Comparison of ENCODE assay signal across 16 cellular contexts in genomic region chr4:85486425-85487101, GRCh38. TPM values are rescaled to one million over a fixed set of nuclear protein-coding genes. Genes with fewer than 3 reads are reported as not detected.
DNase-seq lines count a peak whose midpoint lies in the region; ATAC-seq, FAIRE-seq and TF ChIP-seq lines count a peak whose summit lies in the region.
"Had no signal": no experiment of that assay in that cellular context is flagged by ENCODE, and none has a peak within 500 bp of the region (broad histone marks: within the 10 kb centered on the region; RNA-seq: fewer than 3 reads in every experiment).

No MANE protein-coding gene starts in this region.

- H3K9me3 ChIP-seq in astrocyte (ENCODE audit: insufficient read depth, low read depth, low read length) (no peaks in the 10 kb centered on the region), lower lobe of right lung (no peaks in the 10 kb centered on the region)
- H3K9me3 ChIP-seq: neutrophil, spleen had no signal

- no peak overlapping the region for H3K4me3 Mint-ChIP-seq in astrocyte (ENCODE audit: unreplicated experiment)
- H3K4me3 Mint-ChIP-seq: activated CD4-positive, alpha-beta memory T cell treated with anti-CD3 and anti-CD28 coated beads, Interleukin-2, amount 10 ng/mL, durations not matched to agents 7 days and 5 days; T-helper 2 cell treated with Interferon-gamma antibody and Interleukin-4, amounts not matched to agents 5 μg/mL and 100 μg/mL, for 36 hours had no signal

- H3K27ac Mint-ChIP-seq in astrocyte (ENCODE audit: unreplicated experiment): no peak overlapping the region
- H3K27ac Mint-ChIP-seq: activated CD4-positive, alpha-beta memory T cell treated with anti-CD3 and anti-CD28 coated beads, Interleukin-2, amount 10 ng/mL, durations not matched to agents 7 days and 5 days; T-helper 2 cell treated with Interferon-gamma antibody and Interleukin-4, amounts not matched to agents 5 μg/mL and 100 μg/mL, for 36 hours had no signal

- peak; percentile 52 to 66 for ATAC-seq in lower lobe of right lung
- ATAC-seq in GM18511 (IDR thresholded peaks at IDR 0.05; ENCODE audit: unreplicated experiment): no peak

- no peaks in the 10 kb centered on the region for H3K27me3 ChIP-seq in astrocyte (ENCODE audit: insufficient read depth, low read length)
- no peaks in the 10 kb centered on the region for H3K27me3 ChIP-seq in lower lobe of right lung (ENCODE audit: low read depth)
- H3K27me3 ChIP-seq: neutrophil, spleen had no signal

- H3K36me3 ChIP-seq in astrocyte (ENCODE audit: insufficient read depth, low read length): no peaks in the 10 kb centered on the region
- H3K36me3 ChIP-seq in lower lobe of right lung: no peaks in the 10 kb centered on the region
- H3K36me3 ChIP-seq: neutrophil, spleen had no signal

- in situ Hi-C loops in KBM-7 (cut with MboI; ENCODE audit: low pct_unique_long_range_greater_than_20kb, low sequenced_read_pairs) (no loop called here), GM13976 (cut with MboI; ENCODE audit: low sequenced_read_pairs, unreplicated experiment) (no loop called here)

- intact Hi-C loops in lower lobe of right lung (cut with DNase I): no loop called here

- H3K4me1 Mint-ChIP-seq in astrocyte (ENCODE audit: low read depth, unreplicated experiment): peaks cover 9% of the 10 kb centered on the region
- H3K4me1 Mint-ChIP-seq: activated CD4-positive, alpha-beta memory T cell treated with anti-CD3 and anti-CD28 coated beads, Interleukin-2, amount 10 ng/mL, durations not matched to agents 7 days and 5 days had no signal

- peak; percentile 96 for FAIRE-seq in astrocyte (lab: Jason Lieb, UNC)

- no peak overlapping the region for H3K4me2 ChIP-seq in astrocyte (ENCODE audit: low read length)

- H3K36me3 Mint-ChIP-seq in astrocyte (ENCODE audit: low read depth, unreplicated experiment): no peaks in the 10 kb centered on the region

- no peak overlapping the region for H3K9ac ChIP-seq in astrocyte (ENCODE audit: low read length)

- H3K27ac ChIP-seq in astrocyte (ENCODE audit: low read depth, low read length): no peak overlapping the region
- H3K27ac ChIP-seq in lower lobe of right lung: no peak overlapping the region
- H3K27ac ChIP-seq: neutrophil, spleen had no signal

- peak; percentile 20 for DNase-seq in EH (ENCODE audit: low read depth)
- DNase-seq in KBM-7: peak; percentile 21
- DNase-seq in astrocyte (ENCODE audit: low read depth): peak; percentile 34
- DNase-seq in lower lobe of right lung: no peak
- no peak for DNase-seq in GM13976 (ENCODE audit: low spot score)
- no peak for DNase-seq in globus pallidus (ENCODE audit: low spot score)
- no peak for DNase-seq in activated effector memory CD4-positive, alpha-beta T cell treated with Interleukin-2 at 50 U/mL for 16 hours
- DNase-seq: activated CD4-positive, alpha-beta memory T cell treated with anti-CD3 and anti-CD28 coated beads, Interleukin-2, amount 10 ng/mL, durations not matched to agents 7 days and 5 days; activated gamma-delta T cell; cerebellar nuclear complex; hypothalamus; Kasumi-1; spleen had no signal

- no peaks in the 10 kb centered on the region for H4K20me1 ChIP-seq in astrocyte (ENCODE audit: insufficient read depth, low read length)

- no peaks in the 10 kb centered on the region for H3K9me3 Mint-ChIP-seq in astrocyte (ENCODE audit: unreplicated experiment)
- H3K9me3 Mint-ChIP-seq: activated CD4-positive, alpha-beta memory T cell treated with anti-CD3 and anti-CD28 coated beads, Interleukin-2, amount 10 ng/mL, durations not matched to agents 7 days and 5 days; T-helper 2 cell treated with Interferon-gamma antibody and Interleukin-4, amounts not matched to agents 5 μg/mL and 100 μg/mL, for 36 hours had no signal

- TF ChIP-seq CTCF in astrocyte (IDR thresholded peaks at IDR 0.05; ENCODE audit: insufficient read depth, low read depth, low read length) (no peak), lower lobe of right lung (IDR thresholded peaks at IDR 0.05) (no peak), GM13976 (IDR thresholded peaks at IDR 0.05; ENCODE audit: borderline replicate concordance, control extremely low read depth, extremely low read depth, insufficient read depth, missing control alignments) (no peak)

- no peak overlapping the region for H2AFZ ChIP-seq in astrocyte (ENCODE audit: low read depth, low read length)

- H3K4me3 ChIP-seq in astrocyte (ENCODE audit: insufficient read depth, low read depth, low read length) (no peak overlapping the region), lower lobe of right lung (no peak overlapping the region)
- H3K4me3 ChIP-seq: spleen had no signal

- H3K4me1 ChIP-seq in astrocyte (ENCODE audit: insufficient read depth, low read length) (no peaks in the 10 kb centered on the region), lower lobe of right lung (no peaks in the 10 kb centered on the region)

- H3K27me3 Mint-ChIP-seq in astrocyte (ENCODE audit: low read depth, unreplicated experiment): peaks cover 4% of the 10 kb centered on the region
- H3K27me3 Mint-ChIP-seq: activated CD4-positive, alpha-beta memory T cell treated with anti-CD3 and anti-CD28 coated beads, Interleukin-2, amount 10 ng/mL, durations not matched to agents 7 days and 5 days had no signal

- H3K79me2 ChIP-seq in astrocyte (ENCODE audit: insufficient read depth, low read length): no peaks in the 10 kb centered on the region

RNA-seq across cellular contexts. Expression of gene ARHGAP24, which starts 11.6 kb away (rescaled TPM):
- total RNA-seq in astrocyte: 1.8 and 2.1 TPM in 2 replicates
- 28.7 TPM for total RNA-seq in lower lobe of right lung
- total RNA-seq: activated CD4-positive, alpha-beta memory T cell treated with anti-CD3 and anti-CD28 coated beads, Interleukin-2, amount 10 ng/mL, durations not matched to agents 7 days and 5 days had no signal

Comparison
In these comparisons a context has a peak if more than half of its experiments do, and no peak if none do; other contexts are left out.
1. DNase-seq: peak in EH (single experiment), KBM-7 (single experiment) and astrocyte (single experiment); none in lower lobe of right lung (single experiment), GM13976 (single experiment), globus pallidus (single experiment) and activated effector memory CD4-positive, alpha-beta T cell treated with Interleukin-2 at 50 U/mL for 16 hours (single experiment).